In the genomic region with DNA sequence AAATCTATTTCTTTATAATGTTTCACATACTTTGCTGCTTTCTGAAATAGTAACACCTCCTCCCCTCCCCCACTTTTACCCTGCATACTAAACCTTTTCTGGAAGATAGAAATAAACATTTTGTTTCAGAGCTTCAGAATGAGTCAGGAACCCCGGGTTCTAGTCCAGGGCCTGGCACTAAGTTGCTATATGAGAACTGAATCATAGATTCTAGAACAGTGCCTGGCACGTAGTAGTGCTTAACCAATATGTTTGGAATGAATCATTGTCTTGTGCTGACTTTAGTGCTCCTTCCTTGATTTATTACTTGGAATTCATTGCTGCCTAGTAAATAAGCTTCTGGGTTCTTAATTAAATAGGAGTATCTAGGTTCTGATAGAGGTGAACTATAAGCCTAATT, we compare ENCODE assay signal across 8 cellular contexts. TPM values are rescaled to one million over a fixed set of nuclear protein-coding genes. Genes with fewer than 3 reads are reported as not detected.
DNase-seq lines count a peak whose midpoint lies in the region; ATAC-seq and TF ChIP-seq lines count a peak whose summit lies in the region.

No MANE protein-coding gene starts in this region.

- H3K4me1 ChIP-seq in IMR-90 (ENCODE audit: control insufficient read depth, insufficient read depth, low read length): peaks cover 16% of the 10 kb centered on the region

- no peak overlapping the region for H2BK20ac ChIP-seq in IMR-90 (ENCODE audit: low read depth, low read length)

- H3K36me3 ChIP-seq in IMR-90 (ENCODE audit: control insufficient read depth, insufficient read depth, low read length): no peaks in the 10 kb centered on the region

- dilution Hi-C loops in IMR-90 (cut with HindIII; ENCODE audit: low sequenced_read_pairs, unreplicated experiment): no loop called here

- no peak overlapping the region for H3K23ac ChIP-seq in IMR-90 (ENCODE audit: low read depth, low read length)

- H2BK15ac ChIP-seq in IMR-90 (ENCODE audit: low read depth, low read length): no peak overlapping the region

- peaks cover 16% of the 10 kb centered on the region for H3K9me1 ChIP-seq in IMR-90 (ENCODE audit: insufficient read depth, low read length)

- peak overlapping the region; percentile 68 for H2BK5ac ChIP-seq in IMR-90 (ENCODE audit: low read depth, low read length, poor library complexity, severe bottlenecking)

- H2AFZ ChIP-seq in IMR-90 (replicated peaks; ENCODE audit: low read length, poor library complexity): no peak overlapping the region

- no peak for TF ChIP-seq POLR2A in IMR-90 (IDR thresholded peaks at IDR 0.05; ENCODE audit: low read depth, low read length)

- TF ChIP-seq RAD21 in IMR-90 (IDR thresholded peaks at IDR 0.05; ENCODE audit: low read length): no peak

- peaks cover 71% of the 10 kb centered on the region for H4K20me1 ChIP-seq in IMR-90 (ENCODE audit: insufficient read depth, low read length)

- H3K36me3 Mint-ChIP-seq in CD14-positive monocyte: peaks cover 0 to 3% of the 10 kb centered on the region in 2 donors

- peak overlapping the region in 5 of 7 donors; percentile 34 to 88 (median 76) for H3K27ac Mint-ChIP-seq in CD14-positive monocyte

- H3K4me2 ChIP-seq in IMR-90 (ENCODE audit: low read depth, low read length): no peak overlapping the region

- peaks cover 66% of the 10 kb centered on the region for H3K4me1 Mint-ChIP-seq in CD14-positive monocyte

- H4K5ac ChIP-seq in IMR-90 (ENCODE audit: low read depth, low read length): no peak overlapping the region; the same call in 1 of the 2 replicates

- no peak overlapping the region for H3K14ac ChIP-seq in IMR-90 (replicated peaks; ENCODE audit: low read depth, low read length)

- ATAC-seq in IMR-90 (ENCODE audit: low read depth) (no peak), omental fat pad (ENCODE audit: low FRiP score) (peak; percentile 84), HG02981 (IDR thresholded peaks at IDR 0.05; ENCODE audit: unreplicated experiment) (no peak)

- H2AK9ac ChIP-seq in IMR-90 (replicated peaks; ENCODE audit: low read depth, low read length, poor library complexity): no peak overlapping the region

- H3K4ac ChIP-seq in IMR-90 (ENCODE audit: low read depth, low read length): no peak overlapping the region

- H3K9me3 ChIP-seq in IMR-90 (ENCODE audit: control insufficient read depth, insufficient read depth, low read length): no peaks in the 10 kb centered on the region

- DNase-seq in CD14-positive monocyte (ENCODE audit: low spot score): peak; percentile 43
- peak; percentile 69 for DNase-seq in IMR-90
- DNase-seq in astrocyte of the hippocampus (ENCODE audit: low read depth, low spot score): peak; percentile 48
- no peak for DNase-seq in omental fat pad (ENCODE audit: low spot score)
- no peak for DNase-seq in NK-92 (lab: John Stamatoyannopoulos, UW; ENCODE audit: unreplicated experiment)
- DNase-seq in NCI-H526 (lab: John Stamatoyannopoulos, UW): no peak
- no peak for DNase-seq in T-helper 9 cell

- no peak overlapping the region for H2AK5ac ChIP-seq in IMR-90 (ENCODE audit: low read depth, low read length)

- H3K4me3 ChIP-seq in IMR-90 (ENCODE audit: insufficient read depth, low read depth, low read length): no peak overlapping the region

- POLR2A ChIA-PET in IMR-90 (lab: Charles Lee; ENCODE audit: unreplicated experiment): no interaction called here

- TF ChIP-seq CTCF in CD14-positive monocyte (IDR thresholded peaks at IDR 0.05): no peak
- TF ChIP-seq CTCF in IMR-90 (conservative IDR thresholded peaks at IDR 0.05; ENCODE audit: low read depth, low read length): no peak
- no peak for TF ChIP-seq CTCF in omental fat pad (IDR thresholded peaks at IDR 0.05)

- no peak overlapping the region for H3K4me3 Mint-ChIP-seq in CD14-positive monocyte

- no peak overlapping the region for H3K27ac ChIP-seq in IMR-90 (ENCODE audit: insufficient read depth, low read length)

- no peaks in the 10 kb centered on the region for H3K27me3 Mint-ChIP-seq in CD14-positive monocyte (ENCODE audit: low read depth in 3 of 3)

- in situ Hi-C loops in IMR-90 (cut with MboI; ENCODE audit: low sequenced_read_pairs): no loop called here

- intact Hi-C loops in CD14-positive monocyte (cut with micrococcal nuclease): no loop called here
- intact Hi-C loops in IMR-90 (cut with micrococcal nuclease): loop anchor here (2.0 kb wide), 1 partner anchor 17 kb away; no protein-coding TSS in a partner anchor

- CTCF ChIA-PET in IMR-90 (lab: Yijun Ruan, JAX): interaction anchor here (0.6 kb wide), 1 partner anchor 88 kb away, joined by 5 read pairs; no protein-coding TSS in a partner anchor

- WGBS in IMR-90 (ENCODE audit: extremely low coverage in 2 of 2, insufficient read length in 1 of 2), 2 experiments: 17% methylated on average over 1 of the region's 2 CpGs; no CpG with 5 or more reads in 1 of the 2 experiments

- H3K56ac ChIP-seq in IMR-90 (ENCODE audit: extremely low read depth, insufficient read depth, low read length): no peak overlapping the region

- H3K9ac ChIP-seq in IMR-90 (ENCODE audit: low read depth, low read length): no peak overlapping the region

- BruUV-seq in IMR-90 (replicated peaks; lab: Mats Ljungman, UMichigan): no TSS peak

- no peaks in the 10 kb centered on the region for H3K27me3 ChIP-seq in IMR-90 (ENCODE audit: control insufficient read depth, insufficient read depth, low read length)

- H3K9me3 Mint-ChIP-seq in CD14-positive monocyte: no peaks in the 10 kb centered on the region

- no peak overlapping the region for H4K91ac ChIP-seq in IMR-90 (ENCODE audit: insufficient read depth, low read depth, low read length)

- peak overlapping the region; percentile 12; the same call in 1 of the 2 replicates for H2BK120ac ChIP-seq in IMR-90 (ENCODE audit: low read depth, low read length)

- peaks cover 9 to 59% of the 10 kb centered on the region in 2 experiments; a peak in 3 of 4 replicates for H3K79me1 ChIP-seq in IMR-90 (ENCODE audit: low read depth in 1 of 2, low read length in 2 of 2)

- peak overlapping the region; percentile 60; the same call in 1 of the 2 replicates for H3K18ac ChIP-seq in IMR-90 (ENCODE audit: low read depth, low read length)

- H4K8ac ChIP-seq in IMR-90 (ENCODE audit: low read depth in 2 of 2, low read length in 2 of 2): peak overlapping the region in 1 of 2 experiments; percentile 44; a peak in 1 of 4 replicates

TF ChIP-seq in IMR-90, 13 proteins besides CTCF, POLR2A, EP300 and RAD21:
- 0 out of 2 replicates have a peak, but pooled peaks have one; percentile 3 for TF ChIP-seq CEBPB (IDR thresholded peaks at IDR 0.05; ENCODE audit: low read depth, low read length)
- TF ChIP-seq FOS (IDR thresholded peaks at IDR 0.05; ENCODE audit: low read depth, low read length): no peak

RNA-seq across cellular contexts. Expression of a gene that starts 18.4 kb away (rescaled TPM):
- 1 to 10 TPM; 3.1 to 6.0 TPM for polyA plus RNA-seq in CD14-positive monocyte
- total RNA-seq in IMR-90 (2012; rRNA removed): 20.8 and 21.4 TPM in 2 replicates
- polyA plus RNA-seq in IMR-90 (2012; rRNA removed): 23.9 and 25.3 TPM in 2 replicates
- 6.5 and 6.6 TPM in 2 replicates for polyA plus RNA-seq in IMR-90 (2012; cell fraction: cytosol; rRNA removed)
- polyA plus RNA-seq in IMR-90 (2012; cell fraction: nucleus; rRNA removed; ENCODE audit: low replicate concordance): 2.6 and 21.6 TPM in 2 replicates
- total RNA-seq in omental fat pad: 10 to 100 TPM; 40.0 to 88.4 (median 58.6) TPM

Comparison
In these comparisons a context has a peak if more than half of its experiments do, and no peak if none do; other contexts are left out.
1. DNase-seq: peak in CD14-positive monocyte (single experiment), IMR-90 (single experiment) and astrocyte of the hippocampus (single experiment); none in omental fat pad (single experiment), NK-92 (single experiment), NCI-H526 (0 of 2) and T-helper 9 cell (single experiment).